13 cellular contexts compared by ENCODE assay signal in the genomic region with DNA sequence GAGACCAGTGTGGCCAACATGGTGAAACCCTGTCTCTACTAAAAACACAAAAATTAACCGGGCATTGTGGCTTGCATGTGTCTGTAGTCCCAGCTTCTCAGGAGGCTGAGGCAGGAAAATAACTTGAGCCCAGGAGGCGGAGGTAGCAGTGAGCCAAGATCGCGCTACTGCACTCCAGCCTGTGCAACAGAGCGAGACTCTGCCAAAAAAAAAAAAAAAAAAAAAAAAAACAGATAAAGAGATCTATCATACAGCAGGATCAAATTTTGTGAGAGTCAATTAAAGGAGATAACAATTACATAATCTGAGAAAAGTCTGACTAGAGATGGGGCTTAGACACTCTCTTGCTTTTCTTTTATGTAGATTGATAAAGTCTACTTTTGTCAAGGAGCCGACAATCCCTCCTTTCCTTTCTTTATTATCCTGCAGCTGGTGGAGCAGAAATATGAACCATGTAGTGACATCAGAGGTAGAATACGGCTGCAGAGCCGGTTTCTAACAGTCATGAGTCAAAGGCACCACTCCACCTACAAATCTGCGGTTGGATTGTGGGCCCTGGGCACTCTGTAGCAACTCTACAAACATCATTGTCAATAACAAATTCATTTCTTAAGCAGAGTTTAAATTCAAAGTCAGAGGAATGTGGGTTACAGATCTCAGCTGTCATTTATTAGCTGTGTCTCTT. TPM values are rescaled to one million over a fixed set of nuclear protein-coding genes. Genes with fewer than 3 reads are reported as not detected.
DNase-seq lines count a peak whose midpoint lies in the region; ATAC-seq, FAIRE-seq and TF ChIP-seq lines count a peak whose summit lies in the region.
"Had no signal": no experiment of that assay in that cellular context is flagged by ENCODE, and none has a peak within 500 bp of the region (broad histone marks: within the 10 kb centered on the region; RNA-seq: fewer than 3 reads in every experiment).

No MANE protein-coding gene starts in this region.

- H3K27ac Mint-ChIP-seq in astrocyte (ENCODE audit: unreplicated experiment), result no peak overlapping the region

- H3K36me3 ChIP-seq in astrocyte (ENCODE audit: insufficient read depth, low read length), result no peaks in the 10 kb centered on the region
- H3K36me3 ChIP-seq: thoracic aorta had no signal

- H3K27me3 ChIP-seq in astrocyte (ENCODE audit: insufficient read depth, low read length) (no peaks in the 10 kb centered on the region), dorsolateral prefrontal cortex (no peaks in the 10 kb centered on the region)

- no peak for FAIRE-seq in astrocyte (lab: Jason Lieb, UNC)

- H3K4me2 ChIP-seq in astrocyte (ENCODE audit: low read length), result no peak overlapping the region

- DNase-seq in DMS53 treated with DMSO at 0.1 percent for 48 hours (lab: John Stamatoyannopoulos, UW; ENCODE audit: unreplicated experiment) (peak; percentile 92), NCI-H187 treated with DMSO at 0.1 percent for 48 hours (lab: John Stamatoyannopoulos, UW) (peak; percentile 42), astrocyte (ENCODE audit: low read depth) (peak; percentile 43), non-pigmented ciliary epithelial cell (ENCODE audit: low read depth) (peak; percentile 32), dorsolateral prefrontal cortex (no peak), mucosa of gallbladder (ENCODE audit: low spot score) (no peak)
- no peak for DNase-seq in activated CD4-positive, alpha-beta T cell treated with anti-CD3 and anti-CD28 coated beads, Interleukin-2, amount 50 U/mL, for 4 hours
- DNase-seq: activated T-cell treated with anti-CD3 and anti-CD28 coated beads for 4 hours, COR-L47, NCI-H1694 had no signal

- no peak for ATAC-seq in HG02981 (IDR thresholded peaks at IDR 0.05; ENCODE audit: unreplicated experiment)

- no peaks in the 10 kb centered on the region for H3K4me1 Mint-ChIP-seq in astrocyte (ENCODE audit: low read depth, unreplicated experiment)

- TF ChIP-seq CTCF in astrocyte (IDR thresholded peaks at IDR 0.05; ENCODE audit: insufficient read depth, low read depth, low read length) (no peak), dorsolateral prefrontal cortex (IDR thresholded peaks at IDR 0.05 in 54 of 56, conservative IDR thresholded peaks at IDR 0.05 in 2 of 56; ENCODE audit: low read depth in 1 of 56, partially characterized antibody in 56 of 56) (no peak)

- no peak overlapping the region for H3K9ac ChIP-seq in astrocyte (ENCODE audit: low read length)

- peaks cover 4% of the 10 kb centered on the region for H3K27me3 Mint-ChIP-seq in astrocyte (ENCODE audit: low read depth, unreplicated experiment)

- H3K79me2 ChIP-seq in astrocyte (ENCODE audit: insufficient read depth, low read length), result no peaks in the 10 kb centered on the region

- no peaks in the 10 kb centered on the region for H3K9me3 ChIP-seq in astrocyte (ENCODE audit: insufficient read depth, low read depth, low read length)
- H3K9me3 ChIP-seq: thoracic aorta had no signal

- no peak overlapping the region for H3K4me3 ChIP-seq in astrocyte (ENCODE audit: insufficient read depth, low read depth, low read length)
- H3K4me3 ChIP-seq in dorsolateral prefrontal cortex, result no peak overlapping the region
- H3K4me3 ChIP-seq: thoracic aorta had no signal

- no peaks in the 10 kb centered on the region for H4K20me1 ChIP-seq in astrocyte (ENCODE audit: insufficient read depth, low read length)

- H3K9me3 Mint-ChIP-seq in astrocyte (ENCODE audit: unreplicated experiment), result no peaks in the 10 kb centered on the region

- H3K27ac ChIP-seq in astrocyte (ENCODE audit: low read depth, low read length) (no peak overlapping the region), dorsolateral prefrontal cortex (no peak overlapping the region)
- H3K27ac ChIP-seq: thoracic aorta had no signal

- H2AFZ ChIP-seq in astrocyte (ENCODE audit: low read depth, low read length), result no peak overlapping the region

- intact Hi-C loops in dorsolateral prefrontal cortex (cut with DNase I), result no loop called here

- no peak overlapping the region for H3K4me3 Mint-ChIP-seq in astrocyte (ENCODE audit: unreplicated experiment)

- no peaks in the 10 kb centered on the region for H3K36me3 Mint-ChIP-seq in astrocyte (ENCODE audit: low read depth, unreplicated experiment)

- H3K4me1 ChIP-seq in astrocyte (ENCODE audit: insufficient read depth, low read length), result no peaks in the 10 kb centered on the region

RNA-seq across cellular contexts. Expression of a gene that starts 9.0 kb away (rescaled TPM):
- total RNA-seq in astrocyte, result not detected in 2 replicates
- 1 to 10 TPM in 1 of 120 experiments, under 1 TPM in 38, not detected in 81; 0.13 to 4.2 (median 0.22) TPM for total RNA-seq in dorsolateral prefrontal cortex
- 0.17 TPM for total RNA-seq in mucosa of gallbladder
- total RNA-seq: T-helper 1 cell treated with Interleukin-12 subunit alpha and Interleukin-12 subunit beta and Interleukin-4 antibody, amounts not matched to agents 30 ng/mL and 1 ng/mL, for 36 hours had no signal

RNA-seq across cellular contexts. Expression of a gene that starts 15.5 kb away (rescaled TPM):
- total RNA-seq in astrocyte (33.6 and 35.4 TPM in 2 replicates), dorsolateral prefrontal cortex (100 to 1,000 TPM in 114 of 120 experiments, 10 to 100 TPM in 6; 73.1 to 167 (median 126) TPM), mucosa of gallbladder (65.6 TPM)

Comparison
In these comparisons a context has a peak if more than half of its experiments do, and no peak if none do; other contexts are left out.
1. DNase-seq: peak in DMS53 treated with DMSO at 0.1 percent for 48 hours (single experiment), NCI-H187 treated with DMSO at 0.1 percent for 48 hours (single experiment), astrocyte (single experiment) and non-pigmented ciliary epithelial cell (single experiment); none in activated CD4-positive, alpha-beta T cell treated with anti-CD3 and anti-CD28 coated beads, Interleukin-2, amount 50 U/mL, for 4 hours (0 of 2), dorsolateral prefrontal cortex (0 of 10) and mucosa of gallbladder (single experiment).